Comparison of ENCODE assay signal across 1 cellular context in the genomic region with DNA sequence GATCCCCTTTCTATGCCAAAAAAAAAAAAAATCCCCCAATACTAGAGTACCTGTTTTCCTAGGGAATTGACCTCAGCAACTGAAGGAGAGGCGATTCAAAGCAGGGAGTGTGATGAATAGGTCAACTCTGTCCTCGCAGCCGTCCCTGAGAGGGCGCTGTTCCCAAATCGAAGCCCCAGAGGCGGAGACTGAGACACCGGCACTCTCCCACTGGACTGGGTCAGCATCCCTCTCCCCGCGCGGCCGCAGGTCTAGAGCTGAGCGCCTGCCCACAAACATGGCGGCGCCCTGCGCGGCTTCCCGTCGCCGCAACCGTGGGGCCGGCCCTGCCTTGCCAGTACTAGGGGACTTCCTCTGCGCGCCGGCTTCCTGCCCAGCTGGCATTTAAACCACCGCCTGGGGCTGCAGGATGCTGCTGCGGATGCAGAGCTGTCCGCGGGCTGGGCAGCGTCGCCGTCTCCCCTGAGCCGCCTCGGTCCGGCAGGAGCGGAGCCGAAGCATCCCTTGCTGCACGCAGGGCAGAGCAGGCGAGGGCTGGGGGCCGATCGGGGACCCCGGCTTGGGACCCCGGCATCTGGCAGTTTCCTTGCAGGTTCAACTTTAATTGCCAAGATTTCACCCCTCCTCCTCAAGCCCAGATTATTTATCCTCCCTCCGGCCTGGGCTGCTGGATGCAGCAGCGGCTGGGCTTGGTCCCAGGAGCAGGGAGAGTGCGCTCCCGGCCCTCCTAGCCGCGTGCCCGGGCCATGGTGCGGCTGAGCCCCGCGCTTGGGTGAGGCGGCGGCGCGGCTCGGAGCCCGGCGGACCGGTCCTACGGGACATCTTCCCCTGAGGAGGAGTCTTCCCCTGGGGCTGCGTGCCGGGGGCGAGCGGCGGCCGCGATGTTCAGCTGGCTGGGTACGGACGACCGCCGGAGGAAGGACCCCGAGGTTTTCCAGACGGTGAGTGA.
TF ChIP-seq lines count a peak whose summit lies in the region.

A gene (plus strand): TSS at position 412 of the 949 bp plus-strand sequence. CDS start 470 bp downstream, at position 882.

TF ChIP-seq in H1, 55 proteins besides CTCF, POLR2A, EP300 and RAD21 (continued from another document):
- TF ChIP-seq RBBP5 (IDR thresholded peaks at IDR 0.05; ENCODE audit: borderline replicate concordance, low read depth, low read length) = no peak; the same call in 1 of the 2 replicates
- no peak for TF ChIP-seq KDM1A (IDR thresholded peaks at IDR 0.05; ENCODE audit: borderline replicate concordance, low read length)
- TF ChIP-seq BACH1 (IDR thresholded peaks at IDR 0.05; ENCODE audit: low read length) = no peak
- no peak for TF ChIP-seq SUZ12 (IDR thresholded peaks at IDR 0.05; ENCODE audit: low read length)
